ENCODE assay signal across 9 cellular contexts in genomic region chr19:42606660-42607351, GRCh38. TPM values are rescaled to one million over a fixed set of nuclear protein-coding genes. Genes with fewer than 3 reads are reported as not detected.
DNase-seq lines count a peak whose midpoint lies in the region; ATAC-seq and TF ChIP-seq lines count a peak whose summit lies in the region.
"Had no signal": no experiment of that assay in that cellular context is flagged by ENCODE, and none has a peak within 500 bp of the region (broad histone marks: within the 10 kb centered on the region; RNA-seq: fewer than 3 reads in every experiment).

No MANE protein-coding gene starts in this region.

- no peaks in the 10 kb centered on the region for H3K4me1 ChIP-seq in gastrocnemius medialis

- in situ Hi-C loops in gastrocnemius medialis (cut with MboI; ENCODE audit: low sequenced_read_pairs in 4 of 4), result no loop called here

- no peaks in the 10 kb centered on the region for H3K9me3 ChIP-seq in gastrocnemius medialis

- H3K27me3 ChIP-seq in gastrocnemius medialis, result no peaks in the 10 kb centered on the region

- H3K36me3 ChIP-seq in gastrocnemius medialis, result no peaks in the 10 kb centered on the region

- no peak for TF ChIP-seq CTCF in gastrocnemius medialis (IDR thresholded peaks at IDR 0.05 in 4 of 5, conservative IDR thresholded peaks at IDR 0.05 in 1 of 5)

- intact Hi-C loops in gastrocnemius medialis (cut with DNase I; ENCODE audit: low total_unique reads), result no loop called here

- no peak overlapping the region for H3K4me3 ChIP-seq in gastrocnemius medialis

- peak; percentile 82 for DNase-seq in DMS 273 (lab: John Stamatoyannopoulos, UW; ENCODE audit: unreplicated experiment)
- peak; percentile 94 for DNase-seq in HT-29 (ENCODE audit: low spot score)
- peak; percentile 54 for DNase-seq in RPMI7951 (ENCODE audit: low read depth)
- DNase-seq in activated naive CD4-positive, alpha-beta T cell treated with anti-CD3 and anti-CD28 coated beads, Interleukin-2, amount 50 U/mL, for 16 hours, result peak; percentile 43
- peak; percentile 48 for DNase-seq in hepatic stellate cell (ENCODE audit: low spot score)
- peak; percentile 18 to 43 (median 27) for DNase-seq in stimulated activated CD4-positive, alpha-beta T cell treated with anti-CD3 and anti-CD28 coated beads, Interleukin-1b, Interleukin-23, amount 100 ng/mL, for 24 hours (ENCODE audit: low read depth in 4 of 4, low spot score in 1 of 4)
- DNase-seq in gastrocnemius medialis, result no peak

- TF ChIP-seq POLR2A in gastrocnemius medialis (IDR thresholded peaks at IDR 0.05), result no peak

- no peak overlapping the region for H3K27ac ChIP-seq in gastrocnemius medialis

- ATAC-seq in HG03025 (IDR thresholded peaks at IDR 0.05; ENCODE audit: low FRiP score, unreplicated experiment), result no peak
- no peak for ATAC-seq in gastrocnemius medialis

RNA-seq across cellular contexts. Expression of gene CEACAM8, which starts 12.1 kb away (rescaled TPM):
- not detected in 2 replicates for total RNA-seq in HT-29 (2014; rRNA removed; shearing (Covaris generic))
- total RNA-seq in RPMI7951 (2014; rRNA removed; shearing (Covaris generic)), result not detected in 2 replicates
- total RNA-seq in gastrocnemius medialis, result not detected
- total RNA-seq: activated CD8-positive, alpha-beta memory T cell treated with anti-CD3 and anti-CD28 coated beads for 36 hours had no signal

Comparison
In these comparisons a context has a peak if more than half of its experiments do, and no peak if none do; other contexts are left out.
1. DNase-seq: peak in DMS 273 (single experiment), HT-29 (single experiment), RPMI7951 (single experiment), activated naive CD4-positive, alpha-beta T cell treated with anti-CD3 and anti-CD28 coated beads, Interleukin-2, amount 50 U/mL, for 16 hours (single experiment), hepatic stellate cell (single experiment) and stimulated activated CD4-positive, alpha-beta T cell treated with anti-CD3 and anti-CD28 coated beads, Interleukin-1b, Interleukin-23, amount 100 ng/mL, for 24 hours (4 of 4); none in gastrocnemius medialis (0 of 2).